9 cellular contexts compared by ENCODE assay signal in the genomic region with DNA sequence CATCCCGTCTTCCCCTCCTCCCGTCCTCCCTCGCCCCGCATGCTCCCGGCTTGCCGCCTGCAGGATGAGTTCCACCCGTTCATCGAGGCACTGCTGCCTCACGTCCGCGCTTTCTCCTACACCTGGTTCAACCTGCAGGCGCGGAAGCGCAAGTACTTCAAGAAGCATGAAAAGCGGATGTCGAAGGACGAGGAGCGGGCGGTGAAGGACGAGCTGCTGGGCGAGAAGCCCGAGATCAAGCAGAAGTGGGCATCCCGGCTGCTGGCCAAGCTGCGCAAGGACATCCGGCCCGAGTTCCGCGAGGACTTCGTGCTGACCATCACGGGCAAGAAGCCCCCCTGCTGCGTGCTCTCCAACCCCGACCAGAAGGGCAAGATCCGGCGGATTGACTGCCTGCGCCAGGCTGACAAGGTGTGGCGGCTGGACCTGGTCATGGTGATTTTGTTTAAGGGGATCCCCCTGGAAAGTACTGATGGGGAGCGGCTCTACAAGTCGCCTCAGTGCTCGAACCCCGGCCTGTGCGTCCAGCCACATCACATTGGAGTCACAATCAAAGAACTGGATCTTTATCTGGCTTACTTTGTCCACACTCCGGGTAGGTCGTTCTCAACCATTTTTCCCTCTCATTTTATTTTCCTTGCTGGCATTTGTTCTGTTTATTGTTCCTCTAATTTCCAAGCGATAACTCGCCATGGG. TPM values are rescaled to one million over a fixed set of nuclear protein-coding genes. Genes with fewer than 3 reads are reported as not detected.
A peak's percentile ranks its signal among the peaks of the same experiment; 100 is the strongest.
DNase-seq lines count a peak whose midpoint lies in the region; ATAC-seq, FAIRE-seq and TF ChIP-seq lines count a peak whose summit lies in the region.
"Had no signal": no experiment of that assay in that cellular context is flagged by ENCODE, and none has a peak within 500 bp of the region (broad histone marks: within the 10 kb centered on the region; RNA-seq: fewer than 3 reads in every experiment).

No MANE protein-coding gene starts in this region.

- TF ChIP-seq POLR2A in endothelial cell of umbilical vein (IDR thresholded peaks at IDR 0.05; ENCODE audit: low read depth, low read length) (no peak), GM12891 (IDR thresholded peaks at IDR 0.05; ENCODE audit: low read depth, low read length) (no peak)

- H3K27me3 Mint-ChIP-seq in neural progenitor cell (ENCODE audit: insufficient read depth, low read depth) = peaks cover 98% of the 10 kb centered on the region
- peaks cover 41% of the 10 kb centered on the region for H3K27me3 Mint-ChIP-seq in activated naive CD8-positive, alpha-beta T cell treated with anti-CD3 and anti-CD28 coated beads, Interleukin-2, amount 50 U/mL, for 24 hours

- H2AFZ ChIP-seq in endothelial cell of umbilical vein (ENCODE audit: low read depth, low read length) (peak overlapping the region; percentile 20), neural progenitor cell (replicated peaks) (no peak overlapping the region)

- H3K9me3 Mint-ChIP-seq in neural progenitor cell = peaks cover 2% of the 10 kb centered on the region
- no peaks in the 10 kb centered on the region for H3K9me3 Mint-ChIP-seq in activated naive CD8-positive, alpha-beta T cell treated with anti-CD3 and anti-CD28 coated beads, Interleukin-2, amount 50 U/mL, for 24 hours

- H3K4me2 ChIP-seq in endothelial cell of umbilical vein (ENCODE audit: insufficient read depth, low read length) = peak overlapping the region; percentile 70
- no peak overlapping the region for H3K4me2 ChIP-seq in neural progenitor cell

- no peak for ATAC-seq in GM21360 (IDR thresholded peaks at IDR 0.05; ENCODE audit: unreplicated experiment)
- no peak for ATAC-seq in activated naive CD8-positive, alpha-beta T cell treated with anti-CD3 and anti-CD28 coated beads, Interleukin-2, amount 50 U/mL, for 24 hours

- dilution Hi-C loops in endothelial cell of umbilical vein (cut with MboI; ENCODE audit: extremely low pct_ligation_motif_present, low sequenced_read_pairs) = no loop called here

- no peak for TF ChIP-seq CTCF in endothelial cell of umbilical vein (IDR thresholded peaks at IDR 0.05; ENCODE audit: extremely low read depth in 1 of 2, insufficient read depth in 1 of 2, low read depth in 1 of 2, low read length in 2 of 2)
- TF ChIP-seq CTCF in neural progenitor cell (IDR thresholded peaks at IDR 0.05) = no peak

- peaks cover 36% of the 10 kb centered on the region for H3F3A ChIP-seq in neural progenitor cell (ENCODE audit: low read depth)

- H3K36me3 Mint-ChIP-seq in neural progenitor cell = no peaks in the 10 kb centered on the region
- H3K36me3 Mint-ChIP-seq in activated naive CD8-positive, alpha-beta T cell treated with anti-CD3 and anti-CD28 coated beads, Interleukin-2, amount 50 U/mL, for 24 hours (ENCODE audit: low read depth) = peaks cover 6% of the 10 kb centered on the region

- DNase-seq in Ammon's horn (ENCODE audit: low spot score) (peak; percentile 60), NCI-H146 treated with DMSO at 0.1 percent for 48 hours (lab: John Stamatoyannopoulos, UW; ENCODE audit: unreplicated experiment) (peak; percentile 30), endothelial cell of umbilical vein (ENCODE audit: low read depth, low spot score) (peak; percentile 12), neural progenitor cell (ENCODE audit: low spot score) (peak; percentile 51), GM12891 (ENCODE audit: insufficient read length, low spot score) (no peak), NCI-H2196 (lab: John Stamatoyannopoulos, UW; ENCODE audit: unreplicated experiment) (no peak)
- DNase-seq in activated naive CD8-positive, alpha-beta T cell treated with anti-CD3 and anti-CD28 coated beads, Interleukin-2, amount 50 U/mL, for 24 hours = no peak

- H3K4me1 ChIP-seq in endothelial cell of umbilical vein (ENCODE audit: control insufficient read depth, extremely low read depth, insufficient read depth, low read length) (peaks cover 36% of the 10 kb centered on the region), neural progenitor cell (peaks cover 21% of the 10 kb centered on the region)

- no peaks in the 10 kb centered on the region for H3K27me3 ChIP-seq in endothelial cell of umbilical vein (ENCODE audit: control insufficient read depth in 2 of 2, insufficient read depth in 2 of 2, low read length in 2 of 2)
- peaks cover 100% of the 10 kb centered on the region for H3K27me3 ChIP-seq in neural progenitor cell

- H3K27ac ChIP-seq in endothelial cell of umbilical vein (ENCODE audit: insufficient read depth, low read depth, low read length) = no peak overlapping the region
- no peak overlapping the region for H3K27ac ChIP-seq in neural progenitor cell

- FAIRE-seq in endothelial cell of umbilical vein (lab: Jason Lieb, UNC) (no peak), GM12891 (lab: Jason Lieb, UNC) (no peak)

- H3K9me1 ChIP-seq in endothelial cell of umbilical vein (replicated peaks; ENCODE audit: control insufficient read depth, extremely low read depth, insufficient read depth, low read length) = no peaks in the 10 kb centered on the region

- CTCF ChIA-PET in endothelial cell of umbilical vein (lab: Charles Lee) = interaction anchor here (1.3 to 4.5 kb wide), 3 partner anchors 9 to 36 kb away, joined by 6 to 38 read pairs (median 11); no protein-coding TSS in a partner anchor

- H3K4me3 ChIP-seq in endothelial cell of umbilical vein (replicated peaks in 1 of 3; ENCODE audit: insufficient read depth in 1 of 3, low read depth in 1 of 3, low read length in 3 of 3) (peak overlapping the region in 1 of 3 experiments; percentile 24), neural progenitor cell (no peak overlapping the region)

- H3K9ac ChIP-seq in endothelial cell of umbilical vein (replicated peaks; ENCODE audit: extremely low read depth, insufficient read depth, low read length) (no peak overlapping the region), neural progenitor cell (no peak overlapping the region)

- no peak overlapping the region for H3K4me3 Mint-ChIP-seq in neural progenitor cell
- H3K4me3 Mint-ChIP-seq in activated naive CD8-positive, alpha-beta T cell treated with anti-CD3 and anti-CD28 coated beads, Interleukin-2, amount 50 U/mL, for 24 hours = no peak overlapping the region

- POLR2A ChIA-PET in endothelial cell of umbilical vein (lab: Charles Lee) = no interaction called here

- H4K20me1 ChIP-seq in endothelial cell of umbilical vein (replicated peaks; ENCODE audit: control insufficient read depth, extremely low read depth, insufficient read depth, low read length) (no peaks in the 10 kb centered on the region), neural progenitor cell (ENCODE audit: low read depth) (peaks cover 86% of the 10 kb centered on the region)

- intact Hi-C loops in endothelial cell of umbilical vein (cut with micrococcal nuclease) = loop anchor here (5.0 kb wide), 1 partner anchor 37 kb away; no protein-coding TSS in a partner anchor

- H3K36me3 ChIP-seq in endothelial cell of umbilical vein (ENCODE audit: control insufficient read depth in 2 of 2, extremely low read depth in 1 of 2, insufficient read depth in 2 of 2, low read length in 2 of 2) (no peaks in the 10 kb centered on the region), neural progenitor cell (no peaks in the 10 kb centered on the region)

- H3K79me2 ChIP-seq in endothelial cell of umbilical vein (ENCODE audit: control insufficient read depth, insufficient read depth, low read length) (no peaks in the 10 kb centered on the region), neural progenitor cell (ENCODE audit: low read depth) (no peaks in the 10 kb centered on the region)

- peaks cover 18% of the 10 kb centered on the region for H3K4me1 Mint-ChIP-seq in neural progenitor cell
- H3K4me1 Mint-ChIP-seq in activated naive CD8-positive, alpha-beta T cell treated with anti-CD3 and anti-CD28 coated beads, Interleukin-2, amount 50 U/mL, for 24 hours = peaks cover 25% of the 10 kb centered on the region

- BruUV-seq in endothelial cell of umbilical vein (replicated peaks; lab: Mats Ljungman, UMichigan) = TSS peak; percentile 47

- no peak overlapping the region for H3K27ac Mint-ChIP-seq in neural progenitor cell
- no peak overlapping the region for H3K27ac Mint-ChIP-seq in activated naive CD8-positive, alpha-beta T cell treated with anti-CD3 and anti-CD28 coated beads, Interleukin-2, amount 50 U/mL, for 24 hours

- no peaks in the 10 kb centered on the region for H3K9me3 ChIP-seq in endothelial cell of umbilical vein (replicated peaks; ENCODE audit: control insufficient read depth, insufficient read depth, low read length)
- no peaks in the 10 kb centered on the region for H3K9me3 ChIP-seq in neural progenitor cell (ENCODE audit: low read depth)

TF ChIP-seq in endothelial cell of umbilical vein, 7 proteins besides CTCF, POLR2A, EP300 and RAD21 (continues in another document):
- TF ChIP-seq POLR2AphosphoS5 (IDR thresholded peaks at IDR 0.05; ENCODE audit: insufficient read depth, low read depth, low read length) = no peak
- TF ChIP-seq MYC (IDR thresholded peaks at IDR 0.05; ENCODE audit: low read depth, low read length) = no peak

TF ChIP-seq in GM12891, 5 proteins besides CTCF, POLR2A, EP300 and RAD21:
- TF ChIP-seq POLR2AphosphoS5 (IDR thresholded peaks at IDR 0.05; ENCODE audit: low read depth, low read length) = no peak
- TF ChIP-seq TAF1 (IDR thresholded peaks at IDR 0.05; ENCODE audit: low read depth, low read length) = no peak
- no peak for TF ChIP-seq SPI1 (IDR thresholded peaks at IDR 0.05; ENCODE audit: low read depth, low read length)
- no peak for TF ChIP-seq PAX5 (IDR thresholded peaks at IDR 0.05; ENCODE audit: insufficient read depth, low read length, severe bottlenecking)
- TF ChIP-seq POU2F2 (IDR thresholded peaks at IDR 0.05; ENCODE audit: low read depth, low read length) = no peak

RNA-seq across cellular contexts. Expression of a gene that starts 29.8 kb away (rescaled TPM):
- total RNA-seq in endothelial cell of umbilical vein (18.7 and 37.7 TPM in 2 replicates), neural progenitor cell (ENCODE audit: low replicate concordance) (0.06 TPM in 2 replicates)
- 8.7 and 9.8 TPM in 2 replicates for polyA plus RNA-seq in endothelial cell of umbilical vein
- polyA plus RNA-seq in endothelial cell of umbilical vein (2011; cell fraction: cytosol; rRNA removed) = 11.9 and 12.6 TPM in 2 replicates
- polyA plus RNA-seq in endothelial cell of umbilical vein (2011; cell fraction: nucleus; rRNA removed) = 8.6 and 11.6 TPM in 2 replicates
- polyA plus RNA-seq in endothelial cell of umbilical vein (2012) = 22.4 and 30.5 TPM in 2 replicates
- polyA minus RNA-seq in endothelial cell of umbilical vein = 7.3 and 7.7 TPM in 2 replicates
- 1.3 TPM for polyA minus RNA-seq in endothelial cell of umbilical vein (2011; cell fraction: cytosol; rRNA and poly(A)+ RNA removed)
- polyA minus RNA-seq in endothelial cell of umbilical vein (2011; cell fraction: nucleus; rRNA and poly(A)+ RNA removed) = 5.5 and 7.2 TPM in 2 replicates
- polyA plus RNA-seq in GM12891 (2012; ENCODE audit: low read depth, missing spikeins) = 0.30 TPM

RNA-seq across cellular contexts. Expression of a gene that starts 55.7 kb away (rescaled TPM):
- 0.20 and 0.28 TPM in 2 replicates for total RNA-seq in endothelial cell of umbilical vein
- 0.06 TPM in 2 replicates for polyA plus RNA-seq in endothelial cell of umbilical vein
- polyA plus RNA-seq in endothelial cell of umbilical vein (2011; cell fraction: cytosol; rRNA removed) = 0.03 and 0.07 TPM in 2 replicates
- polyA plus RNA-seq in endothelial cell of umbilical vein (2011; cell fraction: nucleus; rRNA removed) = 0.16 and 0.17 TPM in 2 replicates
- not detected in 2 replicates for polyA plus RNA-seq in endothelial cell of umbilical vein (2012)
- polyA minus RNA-seq in endothelial cell of umbilical vein = 0.15 TPM in 1 of 2 replicates, not detected in the other
- polyA minus RNA-seq in endothelial cell of umbilical vein (2011; cell fraction: cytosol; rRNA and poly(A)+ RNA removed) = not detected
- polyA minus RNA-seq in endothelial cell of umbilical vein (2011; cell fraction: nucleus; rRNA and poly(A)+ RNA removed) = not detected in 2 replicates
- 0.06 and 0.07 TPM in 2 replicates for total RNA-seq in neural progenitor cell (ENCODE audit: low replicate concordance)
- not detected for polyA plus RNA-seq in GM12891 (2012; ENCODE audit: low read depth, missing spikeins)
- total RNA-seq: activated CD8-positive, alpha-beta memory T cell treated with anti-CD3 and anti-CD28 coated beads for 36 hours had no signal

Comparison
In these comparisons a context has a peak if more than half of its experiments do, and no peak if none do; other contexts are left out.
1. DNase-seq: peak in Ammon's horn (single experiment), NCI-H146 treated with DMSO at 0.1 percent for 48 hours (single experiment), endothelial cell of umbilical vein (single experiment) and neural progenitor cell (single experiment); none in GM12891 (single experiment), activated naive CD8-positive, alpha-beta T cell treated with anti-CD3 and anti-CD28 coated beads, Interleukin-2, amount 50 U/mL, for 24 hours (single experiment) and NCI-H2196 (single experiment).
2. RNA of a gene that starts 29.8 kb away (total RNA-seq): 18.7 to 37.7 TPM in endothelial cell of umbilical vein; 0.06 TPM in neural progenitor cell; every median in the first group is over 10 times any median in the second.